8 cellular contexts compared by ENCODE assay signal in genomic region chr3:130893240-130894129, GRCh38. TPM values are rescaled to one million over a fixed set of nuclear protein-coding genes. Genes with fewer than 3 reads are reported as not detected.
DNase-seq lines count a peak whose midpoint lies in the region; ATAC-seq and TF ChIP-seq lines count a peak whose summit lies in the region.

Gene ATP2C1 (plus strand): TSS chr3:130894084. CDS start chr3:130894770, 686 bp downstream.

- peak within 1 kb of the TSS; percentile 96 for H3K27ac ChIP-seq in trophoblast cell (ENCODE audit: low read depth, low read length)
- peak within 1 kb of the TSS; percentile 95 to 98 (median 97) for H3K27ac ChIP-seq in transverse colon

- H3K9me3 ChIP-seq in adipocyte (ENCODE audit: control insufficient read depth, low read length): no peaks in the 10 kb centered on the region
- H3K9me3 ChIP-seq in trophoblast cell (ENCODE audit: insufficient read depth, low read depth, low read length): no peaks in the 10 kb centered on the region
- H3K9me3 ChIP-seq in transverse colon: no peaks in the 10 kb centered on the region

- H3K27me3 ChIP-seq in adipocyte (replicated peaks; ENCODE audit: control insufficient read depth, insufficient read depth, low read length) (no peaks in the 10 kb centered on the region), trophoblast cell (ENCODE audit: insufficient read depth, low read length) (no peaks in the 10 kb centered on the region), transverse colon (no peaks in the 10 kb centered on the region)

- no peak for TF ChIP-seq EP300 in transverse colon (IDR thresholded peaks at IDR 0.05; ENCODE audit: low read depth)

- H2AFZ ChIP-seq in trophoblast cell (ENCODE audit: insufficient read depth, low read length, poor library complexity): peak within 1 kb of the TSS; percentile 95

- H3K4ac ChIP-seq in trophoblast cell (ENCODE audit: low read depth, low read length): peak within 1 kb of the TSS; percentile 90

- DNase-seq in NCI-H1417 treated with DMSO at 0.1 percent for 48 hours (lab: John Stamatoyannopoulos, UW) (peak; percentile 88), SW480 (ENCODE audit: low spot score) (peak; percentile 90), adipocyte (ENCODE audit: low read depth) (peak; percentile 98), cardiac septum (ENCODE audit: low spot score) (peak; percentile 98), trophoblast cell (peak; percentile 97 to 98), transverse colon (peak; percentile 97)

- H3K14ac ChIP-seq in trophoblast cell (ENCODE audit: low read length): peak within 1 kb of the TSS; percentile 93

- ATAC-seq in HG02798 (IDR thresholded peaks at IDR 0.05; ENCODE audit: poor library complexity, unreplicated experiment): peak; percentile 92

- H3K9ac ChIP-seq in adipocyte (ENCODE audit: low read length): peak within 1 kb of the TSS; percentile 99
- peak within 1 kb of the TSS; percentile 95 for H3K9ac ChIP-seq in trophoblast cell (ENCODE audit: low read length)

- H4K91ac ChIP-seq in trophoblast cell (ENCODE audit: low read depth, low read length): peak within 1 kb of the TSS; percentile 90

- TF ChIP-seq POLR2A in transverse colon (IDR thresholded peaks at IDR 0.05): peak; percentile 95

- H3K79me1 ChIP-seq in trophoblast cell (ENCODE audit: low read length): peaks cover 12% of the 10 kb centered on the region

- peak within 1 kb of the TSS; percentile 84 for H2BK120ac ChIP-seq in trophoblast cell (ENCODE audit: insufficient read depth, low read length, poor library complexity)

- H3K36me3 ChIP-seq in adipocyte (ENCODE audit: control insufficient read depth, insufficient read depth, low read length, severe bottlenecking): no peaks in the 10 kb centered on the region
- no peaks in the 10 kb centered on the region for H3K36me3 ChIP-seq in trophoblast cell (ENCODE audit: control insufficient read depth in 1 of 2, insufficient read depth in 2 of 2, low read length in 2 of 2)
- H3K36me3 ChIP-seq in transverse colon: no peaks in the 10 kb centered on the region

- H3K18ac ChIP-seq in trophoblast cell (ENCODE audit: low read length): peak within 1 kb of the TSS; percentile 88

- peak within 1 kb of the TSS; percentile 91 for H2BK5ac ChIP-seq in trophoblast cell (ENCODE audit: low read depth, low read length, poor library complexity)

- H3K4me1 ChIP-seq in adipocyte (ENCODE audit: control insufficient read depth, insufficient read depth, low read length) (peaks cover 25% of the 10 kb centered on the region), trophoblast cell (ENCODE audit: control insufficient read depth in 1 of 2, insufficient read depth in 2 of 2, low read length in 2 of 2) (no peaks in the 10 kb centered on the region), transverse colon (peaks cover 0 to 26% (median 14%) of the 10 kb centered on the region in 4 donors)

- intact Hi-C loops in cardiac septum (cut with DNase I) (loop anchor here (1.0 to 2.0 kb wide), 2 partner anchors 133 to 134 kb away; partner anchors contain the start of genes ASTE1 and NEK11), transverse colon (cut with DNase I; ENCODE audit: low total_unique reads) (no loop called here)

- peak within 1 kb of the TSS; percentile 74 for H3K4me3 ChIP-seq in GM12875 (ENCODE audit: low read depth, low read length)
- peak within 1 kb of the TSS; percentile 97 for H3K4me3 ChIP-seq in adipocyte (ENCODE audit: low read length)
- H3K4me3 ChIP-seq in trophoblast cell (ENCODE audit: low read depth, low read length): peak within 1 kb of the TSS; percentile 99
- H3K4me3 ChIP-seq in transverse colon: peak within 1 kb of the TSS; percentile 81 to 97 (median 88)

- H2AK5ac ChIP-seq in trophoblast cell (ENCODE audit: low read length): peak within 1 kb of the TSS; percentile 49

- peak within 1 kb of the TSS; percentile 98 for H3K4me2 ChIP-seq in trophoblast cell (ENCODE audit: low read length)

- H3K79me2 ChIP-seq in trophoblast cell (ENCODE audit: control insufficient read depth, insufficient read depth, low read length, poor library complexity): peaks cover 15% of the 10 kb centered on the region

- peak within 1 kb of the TSS; percentile 86 for H4K12ac ChIP-seq in trophoblast cell (ENCODE audit: low read depth, low read length)

- peak within 1 kb of the TSS; percentile 96 for H4K8ac ChIP-seq in trophoblast cell (ENCODE audit: low read depth, low read length)

- H3K23ac ChIP-seq in trophoblast cell (ENCODE audit: low read length): no peak within 1 kb of the TSS

- in situ Hi-C loops in transverse colon (cut with MboI; ENCODE audit: low pct_ligation_motif_present in 1 of 4, low pct_unique_long_range_greater_than_20kb in 1 of 4, low sequenced_read_pairs in 3 of 4): loop anchor here in 3 of 4 donors (5.0 to 10.0 kb wide), 3 partner anchors 129 to 149 kb away; partner anchors contain the start of gene PIK3R4 (in 1 of the 3)

- no peak for TF ChIP-seq CTCF in GM12875 (IDR thresholded peaks at IDR 0.05; ENCODE audit: borderline replicate concordance, insufficient read depth, low read depth, low read length)
- TF ChIP-seq CTCF in transverse colon (IDR thresholded peaks at IDR 0.05): peak in 3 of 5 experiments; percentile 11 to 27 (median 11)

- H2BK12ac ChIP-seq in trophoblast cell (ENCODE audit: low read length): no peak within 1 kb of the TSS

- WGBS in trophoblast cell (ENCODE audit: extremely low coverage, insufficient coverage, insufficient read length): no CpG with 5 or more reads among the region's 73 CpGs
- WGBS in transverse colon (ENCODE audit: low coverage in 1 of 2), 2 donors: 0% methylated on average over 3 to 51 of the region's 73 CpGs

RNA-seq across cellular contexts. Expression of gene ATP2C1, which starts in this region (rescaled TPM):
- total RNA-seq in cardiac septum: 60.1 TPM
- polyA plus RNA-seq in trophoblast cell (2013): 63.5 and 66.0 TPM in 2 replicates
- total RNA-seq in transverse colon: 10 to 100 TPM; 20.9 to 60.8 (median 44.6) TPM

Comparison
In these comparisons a context has a peak if more than half of its experiments do, and no peak if none do; other contexts are left out.
1. Peak in every context shown above with its lines: DNase-seq, ATAC-seq, H3K4me3 ChIP-seq and H3K27ac ChIP-seq.